Comparison of ENCODE assay signal across 18 cellular contexts in genomic region chr7:96903906-96904305, GRCh38.
DNase-seq lines count a peak whose midpoint lies in the region; ATAC-seq and TF ChIP-seq lines count a peak whose summit lies in the region.
"Had no signal": no experiment of that assay in that cellular context is flagged by ENCODE, and none has a peak within 500 bp of the region (broad histone marks: within the 10 kb centered on the region; RNA-seq: fewer than 3 reads in every experiment).

No MANE protein-coding gene starts in this region.

- H3K4me1 ChIP-seq in RWPE2 (ENCODE audit: insufficient read depth, poor library complexity, severe bottlenecking) (no peaks in the 10 kb centered on the region), foreskin keratinocyte (no peaks in the 10 kb centered on the region), PC-3 (ENCODE audit: insufficient read depth, low read length) (peaks cover 23% of the 10 kb centered on the region)
- H3K4me1 ChIP-seq: A549, Caco-2 had no signal

- no peak overlapping the region for H3K27ac ChIP-seq in RWPE2 (ENCODE audit: poor library complexity, severe bottlenecking)
- no peak overlapping the region for H3K27ac ChIP-seq in foreskin keratinocyte
- no peak overlapping the region for H3K27ac ChIP-seq in PC-3 (ENCODE audit: low read length)
- H3K27ac ChIP-seq: 22Rv1, A549, C4-2B, GM23248, HL-60 had no signal

- ATAC-seq in RWPE2 (ENCODE audit: low read depth) (peak; percentile 32; the same call in 1 of the 3 replicates), foreskin keratinocyte (peak; percentile 31), PC-3 (no peak), GM18520 (IDR thresholded peaks at IDR 0.05; ENCODE audit: unreplicated experiment) (no peak)
- ATAC-seq: A549 had no signal

- H3K27me3 ChIP-seq in RWPE2 (ENCODE audit: insufficient read depth, poor library complexity, severe bottlenecking) (no peaks in the 10 kb centered on the region), foreskin keratinocyte (no peaks in the 10 kb centered on the region), PC-3 (ENCODE audit: low read length) (no peaks in the 10 kb centered on the region)

- POLR2A ChIA-PET in PC-3 (lab: Charles Lee; ENCODE audit: unreplicated experiment) = no interaction called here

- no peaks in the 10 kb centered on the region for H4K20me1 ChIP-seq in PC-3 (ENCODE audit: low read length)

- no peaks in the 10 kb centered on the region for H3K9me2 ChIP-seq in PC-3 (replicated peaks; ENCODE audit: low read length)

- no peaks in the 10 kb centered on the region for H3K79me2 ChIP-seq in PC-3 (ENCODE audit: low read length)

- BruUV-seq in PC-3 (replicated peaks; lab: Mats Ljungman, UMichigan) = no TSS peak

- peaks cover 4% of the 10 kb centered on the region for H3F3A ChIP-seq in PC-3 (ENCODE audit: low read length, unreplicated experiment)

- intact Hi-C loops in PC-3 (cut with micrococcal nuclease) = loop anchor here (5.0 kb wide), 1 partner anchor 123 kb away; no protein-coding TSS in a partner anchor

- H3K9me3 ChIP-seq in RWPE2 (ENCODE audit: severe bottlenecking) (no peaks in the 10 kb centered on the region), PC-3 (ENCODE audit: low read length) (no peaks in the 10 kb centered on the region)
- H3K9me3 ChIP-seq: A549, Caco-2, HAP-1 had no signal

- TF ChIP-seq CTCF in RWPE2 (IDR thresholded peaks at IDR 0.05; ENCODE audit: poor library complexity, severe bottlenecking) (no peak), foreskin keratinocyte (conservative IDR thresholded peaks at IDR 0.05) (no peak), PC-3 (conservative IDR thresholded peaks at IDR 0.05; ENCODE audit: low read depth, low read length) (no peak)

- H3K4me2 ChIP-seq in PC-3 (ENCODE audit: low read length) = no peak overlapping the region
- H3K4me2 ChIP-seq: A549 had no signal

- DNase-seq in DMS79 treated with DMSO at 0.1 percent for 48 hours (lab: John Stamatoyannopoulos, UW) = peak; percentile 5
- DNase-seq in DMS79 (lab: John Stamatoyannopoulos, UW) = no peak
- DNase-seq in NOMO-1 (lab: John Stamatoyannopoulos, UW; ENCODE audit: unreplicated experiment in 2 of 2) = peak; percentile 44 to 62
- DNase-seq in RWPE2 (ENCODE audit: low spot score) = no peak
- DNase-seq in foreskin keratinocyte = peak in 1 of 2 donors; percentile 50
- no peak for DNase-seq in PC-3
- no peak for DNase-seq in SW480 (ENCODE audit: low spot score)
- DNase-seq: AML-193; Caco-2; CD4-positive, alpha-beta T cell; GF-D8; GM23248 had no signal

- no peak overlapping the region for H3K9ac ChIP-seq in PC-3 (ENCODE audit: low read length)
- H3K9ac ChIP-seq: GM23248 had no signal

- CTCF ChIA-PET in PC-3 (lab: Charles Lee) = no interaction called here

- no peak overlapping the region for H3K4me3 ChIP-seq in RWPE2 (ENCODE audit: severe bottlenecking)
- no peak overlapping the region for H3K4me3 ChIP-seq in PC-3 (ENCODE audit: low read length)
- H3K4me3 ChIP-seq: A549, GM23248, HAP-1 had no signal

- H2AFZ ChIP-seq in PC-3 (ENCODE audit: low read length) = no peak overlapping the region
- H2AFZ ChIP-seq: GM23248 had no signal

- H3K36me3 ChIP-seq in RWPE2 (ENCODE audit: low read depth) (no peaks in the 10 kb centered on the region), PC-3 (ENCODE audit: low read depth, low read length) (no peaks in the 10 kb centered on the region)
- H3K36me3 ChIP-seq: HAP-1 had no signal

Comparison
In these comparisons a context has a peak if more than half of its experiments do, and no peak if none do; other contexts are left out.
1. DNase-seq: peak in DMS79 treated with DMSO at 0.1 percent for 48 hours (single experiment) and NOMO-1 (2 of 2); none in DMS79 (single experiment), RWPE2 (single experiment), PC-3 (single experiment) and SW480 (single experiment).
2. ATAC-seq: peak in RWPE2 (single experiment) and foreskin keratinocyte (single experiment); none in PC-3 (single experiment) and GM18520 (single experiment).